In genomic region chr14:101559624-101560533, GRCh38 we compare ENCODE assay signal across 10 cellular contexts. TPM values are rescaled to one million over a fixed set of nuclear protein-coding genes. Genes with fewer than 3 reads are reported as not detected.
DNase-seq lines count a peak whose midpoint lies in the region; ATAC-seq and TF ChIP-seq lines count a peak whose summit lies in the region.
"Had no signal": no experiment of that assay in that cellular context is flagged by ENCODE, and none has a peak within 500 bp of the region (broad histone marks: within the 10 kb centered on the region; RNA-seq: fewer than 3 reads in every experiment).

No MANE protein-coding gene starts in this region.

- peak overlapping the region; percentile 28 for H3K4ac ChIP-seq in mesendoderm (ENCODE audit: low read depth, low read length)

- peaks cover 13 to 17% of the 10 kb centered on the region in 2 donors for H3K9me3 ChIP-seq in esophagus (ENCODE audit: control insufficient read depth in 2 of 2, insufficient read depth in 1 of 2, low read depth in 1 of 2, low read length in 1 of 2)
- H3K9me3 ChIP-seq in upper lobe of right lung: peaks cover 5% of the 10 kb centered on the region

- 2 to 3% methylated on average over 101 to 113 of the region's 113 CpGs for WGBS in esophagus, 2 donors
- no CpG with 5 or more reads among the region's 113 CpGs for WGBS in mesendoderm (ENCODE audit: extremely low coverage, insufficient coverage, low lambda C conversion rate)

- H4K5ac ChIP-seq in mesendoderm (ENCODE audit: low read length): no peak overlapping the region

- H3K27ac ChIP-seq in esophagus (ENCODE audit: low read depth in 2 of 2, low read length in 1 of 2): peak overlapping the region; percentile 58 to 70
- no peak overlapping the region for H3K27ac ChIP-seq in mesendoderm (ENCODE audit: low read depth, low read length)
- peak overlapping the region; percentile 71 for H3K27ac ChIP-seq in upper lobe of right lung

- H3K27me3 ChIP-seq in esophagus (ENCODE audit: control insufficient read depth in 1 of 2, insufficient read depth in 2 of 2, low read length in 2 of 2): peaks cover 22 to 23% of the 10 kb centered on the region in 2 donors
- peaks cover 32% of the 10 kb centered on the region for H3K27me3 ChIP-seq in mesendoderm (ENCODE audit: insufficient read depth, low read length, poor library complexity)
- H3K27me3 ChIP-seq in upper lobe of right lung: peaks cover 61% of the 10 kb centered on the region

- H3K4me1 ChIP-seq in esophagus (ENCODE audit: control insufficient read depth in 2 of 2, insufficient read depth in 2 of 2, low read length in 1 of 2): peaks cover 0 to 17% of the 10 kb centered on the region in 2 donors
- H3K4me1 ChIP-seq in mesendoderm (ENCODE audit: control insufficient read depth, low read depth, low read length): no peaks in the 10 kb centered on the region
- peaks cover 4% of the 10 kb centered on the region for H3K4me1 ChIP-seq in upper lobe of right lung

- no peak overlapping the region for H2BK120ac ChIP-seq in mesendoderm (ENCODE audit: low read depth, low read length)

- no peaks in the 10 kb centered on the region for H3K9me3 Mint-ChIP-seq in activated naive CD8-positive, alpha-beta T cell treated with anti-CD3 and anti-CD28 coated beads, Interleukin-2, amount 50 U/mL, for 24 hours
- peaks cover 4% of the 10 kb centered on the region for H3K9me3 Mint-ChIP-seq in activated naive CD8-positive, alpha-beta T cell treated with anti-CD3 and anti-CD28 coated beads for 36 hours

- TF ChIP-seq CTCF in upper lobe of right lung (IDR thresholded peaks at IDR 0.05): peak; percentile 12

- H4K8ac ChIP-seq in mesendoderm (ENCODE audit: low read depth, low read length): no peak overlapping the region

- peaks cover 3% of the 10 kb centered on the region for H3K4me1 Mint-ChIP-seq in activated naive CD8-positive, alpha-beta T cell treated with anti-CD3 and anti-CD28 coated beads, Interleukin-2, amount 50 U/mL, for 24 hours
- peaks cover 5% of the 10 kb centered on the region for H3K4me1 Mint-ChIP-seq in activated naive CD8-positive, alpha-beta T cell treated with anti-CD3 and anti-CD28 coated beads for 36 hours
- H3K4me1 Mint-ChIP-seq: IgD-negative memory B cell had no signal

- H3K9ac ChIP-seq in mesendoderm (ENCODE audit: low read length): peak overlapping the region; percentile 85

- peak overlapping the region; percentile 75 for H3K4me2 ChIP-seq in mesendoderm (ENCODE audit: low read length)

- H3K56ac ChIP-seq in mesendoderm (ENCODE audit: low read length): peak overlapping the region; percentile 87

- intact Hi-C loops in upper lobe of right lung (cut with DNase I): no loop called here

- no peaks in the 10 kb centered on the region for H3K79me2 ChIP-seq in mesendoderm (ENCODE audit: control insufficient read depth, insufficient read depth, low read length)

- H2BK15ac ChIP-seq in mesendoderm (replicated peaks; ENCODE audit: low read depth): no peak overlapping the region

- H3K36me3 ChIP-seq in esophagus (ENCODE audit: control insufficient read depth in 2 of 2, insufficient read depth in 2 of 2, low read length in 1 of 2): no peaks in the 10 kb centered on the region
- no peaks in the 10 kb centered on the region for H3K36me3 ChIP-seq in mesendoderm (ENCODE audit: control insufficient read depth, insufficient read depth, low read length)
- H3K36me3 ChIP-seq in upper lobe of right lung: no peaks in the 10 kb centered on the region

- peak overlapping the region; percentile 33 for H3K18ac ChIP-seq in mesendoderm (ENCODE audit: low read length)

- H3K23ac ChIP-seq in mesendoderm (ENCODE audit: low read length): peak overlapping the region; percentile 66

- H2BK5ac ChIP-seq in mesendoderm (ENCODE audit: low read length): no peak overlapping the region

- DNase-seq in activated naive CD8-positive, alpha-beta T cell treated with anti-CD3 and anti-CD28 coated beads, Interleukin-2, amount 50 U/mL, for 24 hours: peak; percentile 14
- no peak for DNase-seq in activated naive CD8-positive, alpha-beta T cell treated with anti-CD3 and anti-CD28 coated beads for 36 hours
- peak; percentile 57 for DNase-seq in mesendoderm
- DNase-seq in upper lobe of right lung: no peak
- no peak for DNase-seq in glomerular visceral epithelial cell (ENCODE audit: extremely low spot score)
- DNase-seq in middle frontal gyrus (ENCODE audit: extremely low spot score, low spot score): no peak

- no peak overlapping the region for H3K4me3 Mint-ChIP-seq in activated naive CD8-positive, alpha-beta T cell treated with anti-CD3 and anti-CD28 coated beads, Interleukin-2, amount 50 U/mL, for 24 hours
- no peak overlapping the region for H3K4me3 Mint-ChIP-seq in activated naive CD8-positive, alpha-beta T cell treated with anti-CD3 and anti-CD28 coated beads for 36 hours
- H3K4me3 Mint-ChIP-seq: IgD-negative memory B cell had no signal

- no peak for ATAC-seq in activated naive CD8-positive, alpha-beta T cell treated with anti-CD3 and anti-CD28 coated beads, Interleukin-2, amount 50 U/mL, for 24 hours
- peak; percentile 62 for ATAC-seq in upper lobe of right lung
- ATAC-seq in GM18519 (IDR thresholded peaks at IDR 0.05; ENCODE audit: low FRiP score, unreplicated experiment): no peak

- H3K79me1 ChIP-seq in mesendoderm (ENCODE audit: low read length): no peaks in the 10 kb centered on the region

- H3K4me3 ChIP-seq in esophagus (ENCODE audit: low read depth in 1 of 2, low read length in 2 of 2): peak overlapping the region; percentile 40 to 49
- H3K4me3 ChIP-seq in mesendoderm (ENCODE audit: low read length): peak overlapping the region; percentile 68
- H3K4me3 ChIP-seq in upper lobe of right lung: peak overlapping the region; percentile 51

- H2AK5ac ChIP-seq in mesendoderm (ENCODE audit: low read length): no peak overlapping the region

- no peak overlapping the region for H3K27ac Mint-ChIP-seq in activated naive CD8-positive, alpha-beta T cell treated with anti-CD3 and anti-CD28 coated beads, Interleukin-2, amount 50 U/mL, for 24 hours
- no peak overlapping the region for H3K27ac Mint-ChIP-seq in activated naive CD8-positive, alpha-beta T cell treated with anti-CD3 and anti-CD28 coated beads for 36 hours
- H3K27ac Mint-ChIP-seq: IgD-negative memory B cell had no signal

- H3K36me3 Mint-ChIP-seq in activated naive CD8-positive, alpha-beta T cell treated with anti-CD3 and anti-CD28 coated beads, Interleukin-2, amount 50 U/mL, for 24 hours (ENCODE audit: low read depth): peaks cover 3% of the 10 kb centered on the region
- peaks cover 7% of the 10 kb centered on the region for H3K36me3 Mint-ChIP-seq in activated naive CD8-positive, alpha-beta T cell treated with anti-CD3 and anti-CD28 coated beads for 36 hours
- H3K36me3 Mint-ChIP-seq: IgD-negative memory B cell had no signal

- peaks cover 53% of the 10 kb centered on the region for H3K27me3 Mint-ChIP-seq in activated naive CD8-positive, alpha-beta T cell treated with anti-CD3 and anti-CD28 coated beads, Interleukin-2, amount 50 U/mL, for 24 hours
- peaks cover 57% of the 10 kb centered on the region for H3K27me3 Mint-ChIP-seq in activated naive CD8-positive, alpha-beta T cell treated with anti-CD3 and anti-CD28 coated beads for 36 hours

RNA-seq across cellular contexts. Expression of gene DIO3, which starts 1.4 kb away (rescaled TPM):
- not detected for total RNA-seq in activated naive CD8-positive, alpha-beta T cell treated with anti-CD3 and anti-CD28 coated beads for 36 hours
- under 1 TPM; 0.20 to 0.64 TPM for polyA plus RNA-seq in esophagus
- polyA plus RNA-seq in mesendoderm (2013, experiment 1 of 2): 1.6 TPM
- 1.6 TPM for polyA plus RNA-seq in mesendoderm (2013, experiment 2 of 2)
- 0.67 TPM for total RNA-seq in upper lobe of right lung
- total RNA-seq: SK-MEL-5 had no signal
- polyA plus RNA-seq: IgD-negative memory B cell had no signal

Comparison
In these comparisons a context has a peak if more than half of its experiments do, and no peak if none do; other contexts are left out.
1. DNase-seq: peak in activated naive CD8-positive, alpha-beta T cell treated with anti-CD3 and anti-CD28 coated beads, Interleukin-2, amount 50 U/mL, for 24 hours (single experiment) and mesendoderm (single experiment); none in activated naive CD8-positive, alpha-beta T cell treated with anti-CD3 and anti-CD28 coated beads for 36 hours (single experiment), upper lobe of right lung (single experiment), glomerular visceral epithelial cell (single experiment) and middle frontal gyrus (single experiment).
2. Peak in every context shown above with its lines, with median percentiles within 50 percentile points of each other: H3K4me3 ChIP-seq.